ENCODE assay signal across 25 cellular contexts in genomic region chr2:28581312-28581711, GRCh38.
"Had no signal": no experiment of that assay in that cellular context is flagged by ENCODE, and none has a peak within 500 bp of the region (broad histone marks: within the 10 kb centered on the region; RNA-seq: fewer than 3 reads in every experiment).

No MANE protein-coding gene starts in this region.

- ATAC-seq: naive thymus-derived CD8-positive, alpha-beta T cell; psoas muscle; right lobe of liver; upper lobe of right lung had no signal

- H3K79me2 ChIP-seq: hepatocyte, parathyroid adenoma had no signal

- DNase-seq: islet precursor cell; left ventricle myocardium inferior; naive thymus-derived CD8-positive, alpha-beta T cell; occipital lobe; psoas muscle; right lobe of liver; stimulated activated CD4-positive, alpha-beta T cell treated with anti-CD3 and anti-CD28 coated beads, Interleukin-12 subunit alpha, Interleukin-12 subunit beta, amount 100 ng/mL, for 4 hours; stimulated activated CD4-positive, alpha-beta T cell treated with anti-CD3 and anti-CD28 coated beads, Interleukin-15, amount 100 ng/mL, for 24 hours; stimulated activated CD4-positive, alpha-beta T cell treated with anti-CD3 and anti-CD28 coated beads, Interleukin-2, amount 100 ng/mL, for 24 hours; stimulated activated CD4-positive, alpha-beta T cell treated with anti-CD3 and anti-CD28 coated beads, Interleukin-4, amount 100 ng/mL, for 1 hour; stimulated activated naive CD4-positive, alpha-beta T cell; tibial artery; trophoblast cell had no signal

- H3K36me3 ChIP-seq: left ventricle myocardium inferior, right lobe of liver, suprapubic skin, thoracic aorta, tibial artery, upper lobe of right lung had no signal

- H3K9me3 Mint-ChIP-seq: memory B cell; naive thymus-derived CD8-positive, alpha-beta T cell; nephron; neural crest cell; stimulated activated naive CD8-positive, alpha-beta T cell treated with anti-CD3 and anti-CD28 coated beads, Interleukin-15, Interleukin-2, amounts not matched to agents 100 ng/mL and 50 ng/mL, for 24 hours had no signal

- H3K4me3 ChIP-seq: hepatocyte, left ventricle myocardium inferior, lung, psoas muscle, right lobe of liver, skin epidermis, suprapubic skin, thoracic aorta, tibial artery, upper lobe of right lung had no signal

- H3K36me3 Mint-ChIP-seq: memory B cell; naive thymus-derived CD8-positive, alpha-beta T cell had no signal

- H3K27me3 ChIP-seq: hepatocyte, neutrophil, right lobe of liver, suprapubic skin, tibial artery, upper lobe of right lung had no signal

- H3K9me3 ChIP-seq: left ventricle myocardium inferior, neutrophil, psoas muscle, right lobe of liver, suprapubic skin, thoracic aorta, tibial artery, upper lobe of right lung had no signal

- H3K4me1 ChIP-seq: right lobe of liver had no signal

- H2AFZ ChIP-seq: hepatocyte, parathyroid adenoma had no signal

- H3K4me1 Mint-ChIP-seq: memory B cell, neural crest cell had no signal

- H3K27ac ChIP-seq: hepatocyte, left ventricle myocardium inferior, neutrophil, parathyroid adenoma, psoas muscle, right lobe of liver, skin epidermis, suprapubic skin, thoracic aorta, tibial artery, upper lobe of right lung had no signal

- H3K27me3 Mint-ChIP-seq: naive thymus-derived CD8-positive, alpha-beta T cell; stimulated activated naive CD8-positive, alpha-beta T cell treated with anti-CD3 and anti-CD28 coated beads, Interleukin-15, Interleukin-2, amounts not matched to agents 100 ng/mL and 50 ng/mL, for 24 hours had no signal

- H3K9ac ChIP-seq: parathyroid adenoma had no signal

- H3K4me2 ChIP-seq: hepatocyte had no signal

- H3K4me3 Mint-ChIP-seq: memory B cell; naive thymus-derived CD8-positive, alpha-beta T cell; nephron; neural crest cell; stimulated activated naive CD8-positive, alpha-beta T cell treated with anti-CD3 and anti-CD28 coated beads, Interleukin-15, Interleukin-2, amounts not matched to agents 100 ng/mL and 50 ng/mL, for 24 hours had no signal

- H3K27ac Mint-ChIP-seq: memory B cell; nephron; stimulated activated naive CD8-positive, alpha-beta T cell treated with anti-CD3 and anti-CD28 coated beads, Interleukin-15, Interleukin-2, amounts not matched to agents 100 ng/mL and 50 ng/mL, for 24 hours had no signal
